38 cellular contexts compared by ENCODE assay signal in the genomic region with DNA sequence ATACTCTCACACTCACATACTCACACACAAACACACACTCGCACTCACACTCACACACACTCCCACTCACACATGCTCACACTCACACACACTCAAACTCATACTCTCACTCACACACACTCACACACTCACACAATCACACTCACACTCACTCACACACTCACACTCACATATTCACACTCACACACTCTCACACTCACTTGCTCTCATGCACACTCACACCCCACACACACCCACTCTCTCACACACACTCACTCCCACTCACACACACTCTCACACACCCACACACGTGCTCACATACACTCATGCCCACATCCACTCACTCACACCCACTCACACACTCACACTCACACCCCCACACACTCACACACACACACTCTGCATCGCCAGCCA. TPM values are rescaled to one million over a fixed set of nuclear protein-coding genes. Genes with fewer than 3 reads are reported as not detected.
"Had no signal": no experiment of that assay in that cellular context is flagged by ENCODE, and none has a peak within 500 bp of the region (broad histone marks: within the 10 kb centered on the region; RNA-seq: fewer than 3 reads in every experiment).

No MANE protein-coding gene starts in this region.

- H3K9me3 ChIP-seq: Peyer's patch had no signal

- H3K27ac ChIP-seq: Peyer's patch, VCaP had no signal

- DNase-seq: activated CD4-positive, alpha-beta memory T cell treated with anti-CD3 and anti-CD28 coated beads, Interleukin-2, amount 10 ng/mL, durations not matched to agents 7 days and 5 days; activated CD4-positive, alpha-beta T cell treated with anti-CD3 and anti-CD28 coated beads for 1 hour; activated CD4-positive, alpha-beta T cell treated with anti-CD3 and anti-CD28 coated beads for 48 hours; activated CD4-positive, CD25-positive, alpha-beta regulatory T cell; activated CD8-positive, alpha-beta memory T cell treated with anti-CD3 and anti-CD28 coated beads for 24 hours; activated CD8-positive, alpha-beta memory T cell treated with anti-CD3 and anti-CD28 coated beads, Interleukin-2, amount 10 ng/mL, durations not matched to agents 7 days and 5 days; activated CD8-positive, alpha-beta memory T cell treated with anti-CD3 and anti-CD28 coated beads, Interleukin-2, amount 50 U/mL, for 48 hours; activated effector memory CD4-positive, alpha-beta T cell treated with anti-CD3 and anti-CD28 coated beads, Interleukin-2, amount 50 U/mL, for 16 hours; activated naive CD4-positive, alpha-beta T cell; activated naive CD4-positive, alpha-beta T cell treated with anti-CD3 and anti-CD28 coated beads, Interleukin-2, amount 50 U/mL, for 16 hours; activated naive CD8-positive, alpha-beta T cell treated with anti-CD3 and anti-CD28 coated beads for 36 hours; activated T-cell treated with anti-CD3 and anti-CD28 coated beads, Interleukin-2, amount 50 U/mL, for 72 hours; amniotic stem cell; aorta; MM.1S; MV-4-11; NCI-H1092; NCI-H1436 treated with DMSO at 0.1 percent for 48 hours; NCI-H1694 treated with DMSO at 0.1 percent for 48 hours; NCI-H2029; NCI-H526; NCI-H748 treated with DMSO at 0.1 percent for 48 hours; NK-92 treated with Interleukin-12 subunit alpha and Interleukin-12 subunit beta, amount 100 ng/mL, for 24 hours; PC-3; Peyer's patch; RPMI8226; SIG-M5; SW 1271; T-helper 1 cell; T-helper 2 cell; T-helper 9 cell had no signal

- H3K4me3 ChIP-seq: Peyer's patch had no signal

- ATAC-seq: activated CD8-positive, alpha-beta memory T cell treated with anti-CD3 and anti-CD28 coated beads, Interleukin-2, amount 10 ng/mL, durations not matched to agents 7 days and 5 days; activated T-cell treated with anti-CD3 and anti-CD28 coated beads, Interleukin-2, amount 50 U/mL, for 72 hours; activated T-helper 17 cell treated with anti-CD3 and anti-CD28 coated beads, Interleukin-2, amount 50 U/mL, for 72 hours; PC-3; Right ventricle myocardium inferior; SK-N-SH treated with all-trans-retinoic acid at 6 μM for 48 hours had no signal

- H3K36me3 ChIP-seq: Peyer's patch had no signal

- H3K27me3 ChIP-seq: Peyer's patch had no signal

RNA-seq across cellular contexts. Expression of a gene that starts 4.9 kb away (rescaled TPM):
- total RNA-seq: activated CD4-positive, alpha-beta memory T cell treated with anti-CD3 and anti-CD28 coated beads, Interleukin-2, amount 10 ng/mL, durations not matched to agents 7 days and 5 days; activated CD8-positive, alpha-beta memory T cell treated with anti-CD3 and anti-CD28 coated beads, Interleukin-2, amount 10 ng/mL, durations not matched to agents 7 days and 5 days; activated naive CD8-positive, alpha-beta T cell treated with anti-CD3 and anti-CD28 coated beads for 36 hours; activated T-cell treated with anti-CD3 and anti-CD28 coated beads, Interleukin-2, amount 50 U/mL, for 72 hours; activated T-helper 17 cell treated with anti-CD3 and anti-CD28 coated beads, Interleukin-2, amount 50 U/mL, for 72 hours; LHCN-M2; NCI-H460; PC-3; Peyer's patch; Right ventricle myocardium inferior had no signal

RNA-seq across cellular contexts. Expression of a gene that starts 17.7 kb away (rescaled TPM):
- total RNA-seq: activated CD4-positive, alpha-beta memory T cell treated with anti-CD3 and anti-CD28 coated beads, Interleukin-2, amount 10 ng/mL, durations not matched to agents 7 days and 5 days; activated CD8-positive, alpha-beta memory T cell treated with anti-CD3 and anti-CD28 coated beads, Interleukin-2, amount 10 ng/mL, durations not matched to agents 7 days and 5 days; activated naive CD8-positive, alpha-beta T cell treated with anti-CD3 and anti-CD28 coated beads for 36 hours; activated T-cell treated with anti-CD3 and anti-CD28 coated beads, Interleukin-2, amount 50 U/mL, for 72 hours; activated T-helper 17 cell treated with anti-CD3 and anti-CD28 coated beads, Interleukin-2, amount 50 U/mL, for 72 hours; LHCN-M2; PC-3; SK-MEL-5 had no signal
